In genomic region chr15:48423342-48423741, GRCh38 we compare ENCODE assay signal across 18 cellular contexts.
DNase-seq lines count a peak whose midpoint lies in the region; ATAC-seq and TF ChIP-seq lines count a peak whose summit lies in the region.
"Had no signal": no experiment of that assay in that cellular context is flagged by ENCODE, and none has a peak within 500 bp of the region (broad histone marks: within the 10 kb centered on the region; RNA-seq: fewer than 3 reads in every experiment).

No MANE protein-coding gene starts in this region.

- no peaks in the 10 kb centered on the region for H3K9me2 ChIP-seq in GM23248 (ENCODE audit: insufficient read depth)

- H3K79me2 ChIP-seq in GM23248 (ENCODE audit: insufficient read depth): peaks cover 65% of the 10 kb centered on the region
- no peaks in the 10 kb centered on the region for H3K79me2 ChIP-seq in trophoblast cell (ENCODE audit: control insufficient read depth, insufficient read depth, low read length, poor library complexity)

- H2BK120ac ChIP-seq in trophoblast cell (ENCODE audit: insufficient read depth, low read length, poor library complexity): no peak overlapping the region

- peak overlapping the region; percentile 82 for H3K27ac ChIP-seq in GM23248
- H3K27ac ChIP-seq in RWPE1: no peak overlapping the region
- no peak overlapping the region for H3K27ac ChIP-seq in trophoblast cell (ENCODE audit: low read depth, low read length)
- H3K27ac ChIP-seq: A549 had no signal

- no peak overlapping the region for H2AK5ac ChIP-seq in trophoblast cell (ENCODE audit: low read length)

- H3K14ac ChIP-seq in trophoblast cell (ENCODE audit: low read length): no peak overlapping the region

- H4K8ac ChIP-seq in trophoblast cell (ENCODE audit: low read depth, low read length): no peak overlapping the region

- DNase-seq in GM23248: no peak
- peak; percentile 8 for DNase-seq in RWPE1 (ENCODE audit: low spot score)
- peak in 1 of 2 donors; percentile 22 for DNase-seq in trophoblast cell
- DNase-seq in stimulated activated CD4-positive, alpha-beta T cell treated with anti-CD3 and anti-CD28 coated beads, Interleukin-4, amount 100 ng/mL, for 4 hours: no peak
- no peak for DNase-seq in HT-29 (ENCODE audit: low spot score)
- DNase-seq in Kasumi-1 (lab: John Stamatoyannopoulos, UW): no peak
- DNase-seq: C1 segment of cervical spinal cord; CD8-positive, alpha-beta memory T cell; DND-41; KG1; NCI-H1417 treated with DMSO at 0.1 percent for 48 hours; NCI-H187 treated with DMSO at 0.1 percent for 48 hours; NCI-H524 treated with DMSO at 0.1 percent for 48 hours; SIG-M5 had no signal

- peak overlapping the region; percentile 11 for H4K91ac ChIP-seq in trophoblast cell (ENCODE audit: low read depth, low read length)

- H3K4me2 ChIP-seq in GM23248 (ENCODE audit: unreplicated experiment): no peak overlapping the region
- H3K4me2 ChIP-seq in trophoblast cell (ENCODE audit: low read length): no peak overlapping the region
- H3K4me2 ChIP-seq: A549 had no signal

- H3K4me1 ChIP-seq in GM23248 (ENCODE audit: insufficient read depth) (peaks cover 62% of the 10 kb centered on the region), trophoblast cell (ENCODE audit: control insufficient read depth in 1 of 2, insufficient read depth in 2 of 2, low read length in 2 of 2) (peaks cover 4 to 23% of the 10 kb centered on the region in 2 experiments)
- H3K4me1 ChIP-seq: A549 had no signal

- no peaks in the 10 kb centered on the region for H3K9me3 ChIP-seq in GM23248 (ENCODE audit: low read depth)
- no peaks in the 10 kb centered on the region for H3K9me3 ChIP-seq in trophoblast cell (ENCODE audit: insufficient read depth, low read depth, low read length)
- H3K9me3 ChIP-seq: A549 had no signal

- H3K79me1 ChIP-seq in trophoblast cell (ENCODE audit: low read length): peaks cover 12% of the 10 kb centered on the region

- H3K4ac ChIP-seq in trophoblast cell (ENCODE audit: low read depth, low read length): no peak overlapping the region

- H3K36me3 ChIP-seq in GM23248 (ENCODE audit: low read depth): peaks cover 92% of the 10 kb centered on the region
- H3K36me3 ChIP-seq in trophoblast cell (ENCODE audit: control insufficient read depth in 1 of 2, insufficient read depth in 2 of 2, low read length in 2 of 2): peaks cover 0 to 2% of the 10 kb centered on the region in 2 experiments

- no peaks in the 10 kb centered on the region for H3K27me3 ChIP-seq in GM23248 (replicated peaks; ENCODE audit: insufficient read depth)
- no peaks in the 10 kb centered on the region for H3K27me3 ChIP-seq in trophoblast cell (ENCODE audit: insufficient read depth, low read length)

- 96 to 97% methylated on average over 3 of the region's 3 CpGs for WGBS in GM23248 (ENCODE audit: low coverage in 1 of 2, low lambda C conversion rate in 2 of 2, missing lambda C conversion rate in 2 of 2), 2 experiments
- WGBS in trophoblast cell (ENCODE audit: extremely low coverage, insufficient coverage, insufficient read length): no CpG with 5 or more reads among the region's 3 CpGs

- no peak overlapping the region for H3K23ac ChIP-seq in trophoblast cell (ENCODE audit: low read length)

- in situ Hi-C loops in GM23248 (cut with MboI): no loop called here

- H2BK12ac ChIP-seq in trophoblast cell (ENCODE audit: low read length): no peak overlapping the region

- H3K18ac ChIP-seq in trophoblast cell (ENCODE audit: low read length): no peak overlapping the region

- CTCF ChIA-PET in RWPE1 (lab: Yijun Ruan, JAX): no interaction called here

- H4K20me1 ChIP-seq in GM23248 (ENCODE audit: insufficient read depth): no peaks in the 10 kb centered on the region

- POLR2A ChIA-PET in RWPE1 (lab: Yijun Ruan, JAX; ENCODE audit: low non-redundant PET): no interaction called here

- H4K12ac ChIP-seq in trophoblast cell (ENCODE audit: low read depth, low read length): no peak overlapping the region

- H2AFZ ChIP-seq in GM23248 (no peak overlapping the region), trophoblast cell (ENCODE audit: insufficient read depth, low read length, poor library complexity) (no peak overlapping the region)

- H2BK5ac ChIP-seq in trophoblast cell (ENCODE audit: low read depth, low read length, poor library complexity): peak overlapping the region; percentile 34

- peak; percentile 84 for ATAC-seq in esophagus mucosa
- ATAC-seq: A549, HCT116, HepG2 had no signal

- peaks cover 100% of the 10 kb centered on the region for H3F3A ChIP-seq in GM23248 (ENCODE audit: insufficient read depth)

- no peak overlapping the region for H3K9ac ChIP-seq in GM23248
- H3K9ac ChIP-seq in trophoblast cell (ENCODE audit: low read length): no peak overlapping the region

- H3K4me3 ChIP-seq in GM23248 (no peak overlapping the region), trophoblast cell (ENCODE audit: low read depth, low read length) (no peak overlapping the region)
- H3K4me3 ChIP-seq: A549 had no signal

- no peak for TF ChIP-seq CTCF in RWPE1 (conservative IDR thresholded peaks at IDR 0.05; ENCODE audit: low read depth)
